2 cellular contexts compared by ENCODE assay signal in the genomic region with DNA sequence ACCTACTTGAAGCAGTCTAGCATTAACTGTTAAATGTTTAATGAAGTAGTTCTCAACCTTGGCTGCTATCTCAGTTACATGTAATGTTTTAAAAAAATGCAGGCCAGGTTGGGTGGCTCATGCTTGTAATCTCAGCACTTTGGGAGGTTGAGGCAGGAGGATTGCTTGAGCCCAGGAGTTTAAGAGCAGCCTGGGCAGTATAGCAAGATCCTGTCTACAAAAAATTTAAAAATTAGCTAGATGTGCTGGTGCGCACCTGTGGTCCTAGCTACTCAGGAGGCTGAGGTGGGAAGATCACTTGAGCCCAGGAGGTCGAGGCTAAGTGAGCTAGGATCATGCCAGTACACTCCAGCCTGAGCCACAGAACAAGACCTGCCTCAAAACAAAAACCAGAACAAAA.
TF ChIP-seq lines count a peak whose summit lies in the region.

No MANE protein-coding gene starts in this region.

TF ChIP-seq in GM23338, 12 proteins besides CTCF, POLR2A, EP300 and RAD21 (continues in another document):
- TF ChIP-seq ZNF114 (CRISPR knock-in tag; IDR thresholded peaks at IDR 0.05): no peak
- TF ChIP-seq EZH2 (IDR thresholded peaks at IDR 0.05; ENCODE audit: low read depth, unreplicated experiment): no peak
- no peak for TF ChIP-seq POLR2AphosphoS5 (IDR thresholded peaks at IDR 0.05; ENCODE audit: low read depth)
- no peak for TF ChIP-seq CREB1 (CRISPR knock-in tag; IDR thresholded peaks at IDR 0.05; ENCODE audit: low read depth)
- TF ChIP-seq, protein P1, sequence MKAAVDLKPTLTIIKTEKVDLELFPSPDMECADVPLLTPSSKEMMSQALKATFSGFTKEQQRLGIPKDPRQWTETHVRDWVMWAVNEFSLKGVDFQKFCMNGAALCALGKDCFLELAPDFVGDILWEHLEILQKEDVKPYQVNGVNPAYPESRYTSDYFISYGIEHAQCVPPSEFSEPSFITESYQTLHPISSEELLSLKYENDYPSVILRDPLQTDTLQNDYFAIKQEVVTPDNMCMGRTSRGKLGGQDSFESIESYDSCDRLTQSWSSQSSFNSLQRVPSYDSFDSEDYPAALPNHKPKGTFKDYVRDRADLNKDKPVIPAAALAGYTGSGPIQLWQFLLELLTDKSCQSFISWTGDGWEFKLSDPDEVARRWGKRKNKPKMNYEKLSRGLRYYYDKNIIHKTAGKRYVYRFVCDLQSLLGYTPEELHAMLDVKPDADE (IDR thresholded peaks at IDR 0.05): no peak
- no peak for TF ChIP-seq ZNF331 (CRISPR knock-in tag; IDR thresholded peaks at IDR 0.05; ENCODE audit: low read depth)
- TF ChIP-seq, protein P2, sequence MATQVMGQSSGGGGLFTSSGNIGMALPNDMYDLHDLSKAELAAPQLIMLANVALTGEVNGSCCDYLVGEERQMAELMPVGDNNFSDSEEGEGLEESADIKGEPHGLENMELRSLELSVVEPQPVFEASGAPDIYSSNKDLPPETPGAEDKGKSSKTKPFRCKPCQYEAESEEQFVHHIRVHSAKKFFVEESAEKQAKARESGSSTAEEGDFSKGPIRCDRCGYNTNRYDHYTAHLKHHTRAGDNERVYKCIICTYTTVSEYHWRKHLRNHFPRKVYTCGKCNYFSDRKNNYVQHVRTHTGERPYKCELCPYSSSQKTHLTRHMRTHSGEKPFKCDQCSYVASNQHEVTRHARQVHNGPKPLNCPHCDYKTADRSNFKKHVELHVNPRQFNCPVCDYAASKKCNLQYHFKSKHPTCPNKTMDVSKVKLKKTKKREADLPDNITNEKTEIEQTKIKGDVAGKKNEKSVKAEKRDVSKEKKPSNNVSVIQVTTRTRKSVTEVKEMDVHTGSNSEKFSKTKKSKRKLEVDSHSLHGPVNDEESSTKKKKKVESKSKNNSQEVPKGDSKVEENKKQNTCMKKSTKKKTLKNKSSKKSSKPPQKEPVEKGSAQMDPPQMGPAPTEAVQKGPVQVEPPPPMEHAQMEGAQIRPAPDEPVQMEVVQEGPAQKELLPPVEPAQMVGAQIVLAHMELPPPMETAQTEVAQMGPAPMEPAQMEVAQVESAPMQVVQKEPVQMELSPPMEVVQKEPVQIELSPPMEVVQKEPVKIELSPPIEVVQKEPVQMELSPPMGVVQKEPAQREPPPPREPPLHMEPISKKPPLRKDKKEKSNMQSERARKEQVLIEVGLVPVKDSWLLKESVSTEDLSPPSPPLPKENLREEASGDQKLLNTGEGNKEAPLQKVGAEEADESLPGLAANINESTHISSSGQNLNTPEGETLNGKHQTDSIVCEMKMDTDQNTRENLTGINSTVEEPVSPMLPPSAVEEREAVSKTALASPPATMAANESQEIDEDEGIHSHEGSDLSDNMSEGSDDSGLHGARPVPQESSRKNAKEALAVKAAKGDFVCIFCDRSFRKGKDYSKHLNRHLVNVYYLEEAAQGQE (IDR thresholded peaks at IDR 0.05; ENCODE audit: unreplicated experiment): no peak
- no peak for TF ChIP-seq EZH2phosphoT487 (IDR thresholded peaks at IDR 0.05; ENCODE audit: unreplicated experiment)
- no peak for TF ChIP-seq JUNB (IDR thresholded peaks at IDR 0.05; ENCODE audit: unreplicated experiment)
- TF ChIP-seq, protein P3, sequence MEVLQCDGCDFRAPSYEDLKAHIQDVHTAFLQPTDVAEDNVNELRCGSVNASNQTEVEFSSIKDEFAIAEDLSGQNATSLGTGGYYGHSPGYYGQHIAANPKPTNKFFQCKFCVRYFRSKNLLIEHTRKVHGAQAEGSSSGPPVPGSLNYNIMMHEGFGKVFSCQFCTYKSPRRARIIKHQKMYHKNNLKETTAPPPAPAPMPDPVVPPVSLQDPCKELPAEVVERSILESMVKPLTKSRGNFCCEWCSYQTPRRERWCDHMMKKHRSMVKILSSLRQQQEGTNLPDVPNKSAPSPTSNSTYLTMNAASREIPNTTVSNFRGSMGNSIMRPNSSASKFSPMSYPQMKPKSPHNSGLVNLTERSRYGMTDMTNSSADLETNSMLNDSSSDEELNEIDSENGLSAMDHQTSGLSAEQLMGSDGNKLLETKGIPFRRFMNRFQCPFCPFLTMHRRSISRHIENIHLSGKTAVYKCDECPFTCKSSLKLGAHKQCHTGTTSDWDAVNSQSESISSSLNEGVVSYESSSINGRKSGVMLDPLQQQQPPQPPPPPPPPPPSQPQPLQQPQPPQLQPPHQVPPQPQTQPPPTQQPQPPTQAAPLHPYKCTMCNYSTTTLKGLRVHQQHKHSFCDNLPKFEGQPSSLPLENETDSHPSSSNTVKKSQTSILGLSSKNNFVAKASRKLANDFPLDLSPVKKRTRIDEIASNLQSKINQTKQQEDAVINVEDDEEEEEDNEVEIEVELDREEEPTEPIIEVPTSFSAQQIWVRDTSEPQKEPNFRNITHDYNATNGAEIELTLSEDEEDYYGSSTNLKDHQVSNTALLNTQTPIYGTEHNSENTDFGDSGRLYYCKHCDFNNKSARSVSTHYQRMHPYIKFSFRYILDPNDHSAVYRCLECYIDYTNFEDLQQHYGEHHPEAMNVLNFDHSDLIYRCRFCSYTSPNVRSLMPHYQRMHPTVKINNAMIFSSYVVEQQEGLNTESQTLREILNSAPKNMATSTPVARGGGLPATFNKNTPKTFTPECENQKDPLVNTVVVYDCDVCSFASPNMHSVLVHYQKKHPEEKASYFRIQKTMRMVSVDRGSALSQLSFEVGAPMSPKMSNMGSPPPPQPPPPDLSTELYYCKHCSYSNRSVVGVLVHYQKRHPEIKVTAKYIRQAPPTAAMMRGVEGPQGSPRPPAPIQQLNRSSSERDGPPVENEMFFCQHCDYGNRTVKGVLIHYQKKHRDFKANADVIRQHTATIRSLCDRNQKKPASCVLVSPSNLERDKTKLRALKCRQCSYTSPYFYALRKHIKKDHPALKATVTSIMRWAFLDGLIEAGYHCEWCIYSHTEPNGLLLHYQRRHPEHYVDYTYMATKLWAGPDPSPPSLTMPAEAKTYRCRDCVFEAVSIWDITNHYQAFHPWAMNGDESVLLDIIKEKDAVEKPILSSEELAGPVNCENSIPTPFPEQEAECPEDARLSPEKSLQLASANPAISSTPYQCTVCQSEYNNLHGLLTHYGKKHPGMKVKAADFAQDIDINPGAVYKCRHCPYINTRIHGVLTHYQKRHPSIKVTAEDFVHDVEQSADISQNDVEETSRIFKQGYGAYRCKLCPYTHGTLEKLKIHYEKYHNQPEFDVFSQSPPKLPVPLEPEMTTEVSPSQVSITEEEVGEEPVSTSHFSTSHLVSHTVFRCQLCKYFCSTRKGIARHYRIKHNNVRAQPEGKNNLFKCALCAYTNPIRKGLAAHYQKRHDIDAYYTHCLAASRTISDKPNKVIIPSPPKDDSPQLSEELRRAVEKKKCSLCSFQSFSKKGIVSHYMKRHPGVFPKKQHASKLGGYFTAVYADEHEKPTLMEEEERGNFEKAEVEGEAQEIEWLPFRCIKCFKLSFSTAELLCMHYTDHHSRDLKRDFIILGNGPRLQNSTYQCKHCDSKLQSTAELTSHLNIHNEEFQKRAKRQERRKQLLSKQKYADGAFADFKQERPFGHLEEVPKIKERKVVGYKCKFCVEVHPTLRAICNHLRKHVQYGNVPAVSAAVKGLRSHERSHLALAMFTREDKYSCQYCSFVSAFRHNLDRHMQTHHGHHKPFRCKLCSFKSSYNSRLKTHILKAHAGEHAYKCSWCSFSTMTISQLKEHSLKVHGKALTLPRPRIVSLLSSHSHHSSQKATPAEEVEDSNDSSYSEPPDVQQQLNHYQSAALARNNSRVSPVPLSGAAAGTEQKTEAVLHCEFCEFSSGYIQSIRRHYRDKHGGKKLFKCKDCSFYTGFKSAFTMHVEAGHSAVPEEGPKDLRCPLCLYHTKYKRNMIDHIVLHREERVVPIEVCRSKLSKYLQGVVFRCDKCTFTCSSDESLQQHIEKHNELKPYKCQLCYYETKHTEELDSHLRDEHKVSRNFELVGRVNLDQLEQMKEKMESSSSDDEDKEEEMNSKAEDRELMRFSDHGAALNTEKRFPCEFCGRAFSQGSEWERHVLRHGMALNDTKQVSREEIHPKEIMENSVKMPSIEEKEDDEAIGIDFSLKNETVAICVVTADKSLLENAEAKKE (CRISPR knock-in tag; IDR thresholded peaks at IDR 0.05): no peak

TF ChIP-seq in GM12878, 131 proteins besides CTCF, POLR2A, EP300 and RAD21:
- TF ChIP-seq RFX5 (IDR thresholded peaks at IDR 0.05; ENCODE audit: low read depth, low read length) (no peak), SRF (IDR thresholded peaks at IDR 0.05; ENCODE audit: low read depth in 2 of 2, low read length in 2 of 2) (no peak), BRCA1 (IDR thresholded peaks at IDR 0.05; ENCODE audit: low read depth, low read length) (no peak), CHD2 (IDR thresholded peaks at IDR 0.05; ENCODE audit: borderline replicate concordance, low read depth, low read length) (no peak), SMAD5 (IDR thresholded peaks at IDR 0.05; ENCODE audit: low read depth) (no peak), IRF4 (IDR thresholded peaks at IDR 0.05; ENCODE audit: low read depth, low read length) (no peak), SREBF2 (IDR thresholded peaks at IDR 0.05; ENCODE audit: low read length) (no peak), MEF2A (IDR thresholded peaks at IDR 0.05; ENCODE audit: insufficient read depth, low read depth, low read length) (no peak), TCF7 (IDR thresholded peaks at IDR 0.05; ENCODE audit: borderline replicate concordance) (no peak), USF1 (IDR thresholded peaks at IDR 0.05; ENCODE audit: borderline replicate concordance, extremely low read length, insufficient read depth, low read depth, low read length) (no peak), ESRRA (IDR thresholded peaks at IDR 0.05; ENCODE audit: low read length) (no peak)
- TF ChIP-seq, protein P4, sequence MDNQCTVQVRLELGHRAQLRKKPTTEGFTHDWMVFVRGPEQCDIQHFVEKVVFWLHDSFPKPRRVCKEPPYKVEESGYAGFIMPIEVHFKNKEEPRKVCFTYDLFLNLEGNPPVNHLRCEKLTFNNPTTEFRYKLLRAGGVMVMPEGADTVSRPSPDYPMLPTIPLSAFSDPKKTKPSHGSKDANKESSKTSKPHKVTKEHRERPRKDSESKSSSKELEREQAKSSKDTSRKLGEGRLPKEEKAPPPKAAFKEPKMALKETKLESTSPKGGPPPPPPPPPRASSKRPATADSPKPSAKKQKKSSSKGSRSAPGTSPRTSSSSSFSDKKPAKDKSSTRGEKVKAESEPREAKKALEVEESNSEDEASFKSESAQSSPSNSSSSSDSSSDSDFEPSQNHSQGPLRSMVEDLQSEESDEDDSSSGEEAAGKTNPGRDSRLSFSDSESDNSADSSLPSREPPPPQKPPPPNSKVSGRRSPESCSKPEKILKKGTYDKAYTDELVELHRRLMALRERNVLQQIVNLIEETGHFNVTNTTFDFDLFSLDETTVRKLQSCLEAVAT (IDR thresholded peaks at IDR 0.05): no peak
- TF ChIP-seq, protein P5, sequence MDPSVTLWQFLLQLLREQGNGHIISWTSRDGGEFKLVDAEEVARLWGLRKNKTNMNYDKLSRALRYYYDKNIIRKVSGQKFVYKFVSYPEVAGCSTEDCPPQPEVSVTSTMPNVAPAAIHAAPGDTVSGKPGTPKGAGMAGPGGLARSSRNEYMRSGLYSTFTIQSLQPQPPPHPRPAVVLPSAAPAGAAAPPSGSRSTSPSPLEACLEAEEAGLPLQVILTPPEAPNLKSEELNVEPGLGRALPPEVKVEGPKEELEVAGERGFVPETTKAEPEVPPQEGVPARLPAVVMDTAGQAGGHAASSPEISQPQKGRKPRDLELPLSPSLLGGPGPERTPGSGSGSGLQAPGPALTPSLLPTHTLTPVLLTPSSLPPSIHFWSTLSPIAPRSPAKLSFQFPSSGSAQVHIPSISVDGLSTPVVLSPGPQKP (IDR thresholded peaks at IDR 0.05; ENCODE audit: low read depth, low read length): no peak
